Comparison of ENCODE assay signal across 26 cellular contexts in genomic region chr3:118468801-118469200, GRCh38.
"Had no signal": no experiment of that assay in that cellular context is flagged by ENCODE, and none has a peak within 500 bp of the region (broad histone marks: within the 10 kb centered on the region; RNA-seq: fewer than 3 reads in every experiment).

No MANE protein-coding gene starts in this region.

- DNase-seq: activated CD4-positive, alpha-beta T cell treated with anti-CD3 and anti-CD28 coated beads for 1 hour; activated CD4-positive, alpha-beta T cell treated with anti-CD3 and anti-CD28 coated beads for 4 hours; activated CD4-positive, alpha-beta T cell treated with anti-CD3 and anti-CD28 coated beads, Interleukin-2, amount 10 ng/mL, durations not matched to agents 7 days and 5 days; activated CD4-positive, alpha-beta T cell treated with anti-CD3 and anti-CD28 coated beads, Interleukin-2, amount 50 U/mL, for 48 hours; activated CD8-positive, alpha-beta memory T cell treated with anti-CD3 and anti-CD28 coated beads for 24 hours; activated CD8-positive, alpha-beta T cell treated with anti-CD3 and anti-CD28 coated beads for 36 hours; activated effector memory CD4-positive, alpha-beta T cell treated with Interleukin-2 at 50 U/mL for 16 hours; activated gamma-delta T cell treated with Interleukin-2 at 50 U/mL for 16 hours; activated naive CD4-positive, alpha-beta T cell treated with anti-CD3 and anti-CD28 coated beads, Interleukin-2, amount 50 U/mL, for 16 hours; activated naive CD4-positive, alpha-beta T cell treated with Interleukin-2 at 50 U/mL for 16 hours; activated T-cell treated with anti-CD3 and anti-CD28 coated beads, Interleukin-2, amount 50 U/mL, for 4 hours; amniotic stem cell; anterior cingulate cortex; brain microvascular endothelial cell; cortex of kidney; effector CD8-positive, alpha-beta T cell; esophagus squamous epithelium; foreskin melanocyte had no signal

- H3K9me3 ChIP-seq: esophagus squamous epithelium, gastroesophageal sphincter had no signal

- H3K4me3 ChIP-seq: esophagus squamous epithelium, gastroesophageal sphincter had no signal

- FAIRE-seq: astrocyte, bronchial epithelial cell, endometrium, endothelial cell of umbilical vein had no signal

- H3K4me1 ChIP-seq: esophagus squamous epithelium, gastroesophageal sphincter had no signal

- H3K36me3 ChIP-seq: brain microvascular endothelial cell, esophagus squamous epithelium, gastroesophageal sphincter had no signal

- H3K27me3 ChIP-seq: brain microvascular endothelial cell, esophagus squamous epithelium, gastroesophageal sphincter had no signal

- H3K27ac ChIP-seq: brain microvascular endothelial cell, epithelial cell of prostate, esophagus squamous epithelium, gastroesophageal sphincter had no signal

- ATAC-seq: activated CD8-positive, alpha-beta T cell treated with anti-CD3 and anti-CD28 coated beads for 36 hours; activated T-cell treated with anti-CD3 and anti-CD28 coated beads, Interleukin-2, amount 50 U/mL, for 4 hours; activated T-helper 17 cell treated with anti-CD3 and anti-CD28 coated beads, Interleukin-2, amount 50 U/mL, for 72 hours; gastroesophageal sphincter; WTC11 had no signal
